In genomic region chr14:54488646-54489317, GRCh38 we compare ENCODE assay signal across 8 cellular contexts. TPM values are rescaled to one million over a fixed set of nuclear protein-coding genes. Genes with fewer than 3 reads are reported as not detected.
DNase-seq lines count a peak whose midpoint lies in the region; ATAC-seq and TF ChIP-seq lines count a peak whose summit lies in the region.

Gene GMFB (minus strand): TSS chr14:54488980. CDS start chr14:54488927, 53 bp downstream.

- CTCF ChIA-PET in RWPE1 (lab: Yijun Ruan, JAX): interaction anchor here (0.6 kb wide), 2 partner anchors 22 to 30 kb away, joined by 3 read pairs; no protein-coding TSS in a partner anchor

- ATAC-seq in activated T-helper 17 cell treated with anti-CD3 and anti-CD28 coated beads, Interleukin-2, amount 50 U/mL, for 72 hours (replicated peaks): peak; percentile 95
- peak; percentile 97 to 98 for ATAC-seq in natural killer cell treated with Interleukin-12 subunit alpha and Interleukin-12 subunit beta and Interleukin-15 and Interleukin-18, amount 100 ng/mL, for 72 hours
- ATAC-seq in stimulated activated naive CD8-positive, alpha-beta T cell treated with anti-CD3 and anti-CD28 coated beads, Interleukin-15, Interleukin-2, amounts not matched to agents 100 U/mL and 50 U/mL, for 24 hours: peak; percentile 97

- peaks cover 42% of the 10 kb centered on the region for H3K4me1 Mint-ChIP-seq in activated T-helper 17 cell treated with anti-CD3 and anti-CD28 coated beads, Interleukin-2, amount 50 U/mL, for 72 hours
- peaks cover 41 to 50% of the 10 kb centered on the region in 2 donors for H3K4me1 Mint-ChIP-seq in natural killer cell treated with Interleukin-12 subunit alpha and Interleukin-12 subunit beta and Interleukin-15 and Interleukin-18, amount 100 ng/mL, for 72 hours (ENCODE audit: low read depth in 2 of 2)

- peak; percentile 95 for DNase-seq in ELR (ENCODE audit: low read depth)
- peak; percentile 85 for DNase-seq in H4 (ENCODE audit: low spot score)
- peak; percentile 79 for DNase-seq in LNCaP clone FGC (ENCODE audit: low read depth)
- peak; percentile 89 for DNase-seq in RWPE1 (ENCODE audit: low spot score)
- DNase-seq in fibroblast of mammary gland (ENCODE audit: low read depth): peak; percentile 88
- DNase-seq in natural killer cell treated with Interleukin-12 subunit alpha and Interleukin-12 subunit beta and Interleukin-15 and Interleukin-18, amount 100 ng/mL, for 72 hours (ENCODE audit: low spot score): peak; percentile 94
- peak; percentile 90 for DNase-seq in stimulated activated naive CD8-positive, alpha-beta T cell treated with anti-CD3 and anti-CD28 coated beads, Interleukin-15, Interleukin-2, amounts not matched to agents 100 U/mL and 50 U/mL, for 24 hours

- no peaks in the 10 kb centered on the region for H3K9me3 Mint-ChIP-seq in activated T-helper 17 cell treated with anti-CD3 and anti-CD28 coated beads, Interleukin-2, amount 50 U/mL, for 72 hours
- no peaks in the 10 kb centered on the region for H3K9me3 Mint-ChIP-seq in natural killer cell treated with Interleukin-12 subunit alpha and Interleukin-12 subunit beta and Interleukin-15 and Interleukin-18, amount 100 ng/mL, for 72 hours

- peak within 1 kb of the TSS; percentile 89 for H3K4me3 Mint-ChIP-seq in activated T-helper 17 cell treated with anti-CD3 and anti-CD28 coated beads, Interleukin-2, amount 50 U/mL, for 72 hours
- peak within 1 kb of the TSS; percentile 94 for H3K4me3 Mint-ChIP-seq in natural killer cell treated with Interleukin-12 subunit alpha and Interleukin-12 subunit beta and Interleukin-15 and Interleukin-18, amount 100 ng/mL, for 72 hours

- H3K27ac Mint-ChIP-seq in activated T-helper 17 cell treated with anti-CD3 and anti-CD28 coated beads, Interleukin-2, amount 50 U/mL, for 72 hours: peak within 1 kb of the TSS; percentile 93
- peak within 1 kb of the TSS; percentile 90 to 94 for H3K27ac Mint-ChIP-seq in natural killer cell treated with Interleukin-12 subunit alpha and Interleukin-12 subunit beta and Interleukin-15 and Interleukin-18, amount 100 ng/mL, for 72 hours

- POLR2A ChIA-PET in RWPE1 (lab: Yijun Ruan, JAX; ENCODE audit: low non-redundant PET): interaction anchor here (1.0 kb wide), 1 partner anchor 21 kb away, joined by 3 read pairs; the partner anchor contains the start of gene CGRRF1

- H3K27ac ChIP-seq in RWPE1: peak within 1 kb of the TSS; percentile 99

- H3K27me3 Mint-ChIP-seq in activated T-helper 17 cell treated with anti-CD3 and anti-CD28 coated beads, Interleukin-2, amount 50 U/mL, for 72 hours: no peaks in the 10 kb centered on the region
- H3K27me3 Mint-ChIP-seq in natural killer cell treated with Interleukin-12 subunit alpha and Interleukin-12 subunit beta and Interleukin-15 and Interleukin-18, amount 100 ng/mL, for 72 hours: peaks cover 0 to 2% of the 10 kb centered on the region in 2 donors

- H3K4me3 ChIP-seq in LNCaP clone FGC (ENCODE audit: low read depth, low read length) (peak within 1 kb of the TSS; percentile 95), fibroblast of mammary gland (ENCODE audit: control insufficient read depth, low read depth, low read length) (peak within 1 kb of the TSS; percentile 94)

- peaks cover 21% of the 10 kb centered on the region for H3K36me3 Mint-ChIP-seq in activated T-helper 17 cell treated with anti-CD3 and anti-CD28 coated beads, Interleukin-2, amount 50 U/mL, for 72 hours (ENCODE audit: low read depth)
- peaks cover 4% of the 10 kb centered on the region for H3K36me3 Mint-ChIP-seq in natural killer cell treated with Interleukin-12 subunit alpha and Interleukin-12 subunit beta and Interleukin-15 and Interleukin-18, amount 100 ng/mL, for 72 hours

- peak; percentile 47 for TF ChIP-seq CTCF in LNCaP clone FGC (IDR thresholded peaks at IDR 0.05; ENCODE audit: control insufficient read depth, extremely low read depth, insufficient read depth)
- peak; percentile 38; the same call in 1 of the 2 replicates for TF ChIP-seq CTCF in RWPE1 (conservative IDR thresholded peaks at IDR 0.05; ENCODE audit: low read depth)
- TF ChIP-seq CTCF in fibroblast of mammary gland (conservative IDR thresholded peaks at IDR 0.05; ENCODE audit: control insufficient read depth, insufficient read depth, low read depth, low read length): peak; percentile 53

RNA-seq across cellular contexts. Expression of gene GMFB, which starts in this region (rescaled TPM):
- 61.7 and 74.0 TPM in 2 replicates for total RNA-seq in H4 (2014; rRNA removed; shearing (Covaris generic))
- 10 to 100 TPM; 22.8 to 34.8 TPM for total RNA-seq in activated T-helper 17 cell treated with anti-CD3 and anti-CD28 coated beads, Interleukin-2, amount 50 U/mL, for 72 hours
- total RNA-seq in natural killer cell treated with Interleukin-12 subunit alpha and Interleukin-12 subunit beta and Interleukin-15 and Interleukin-18, amount 100 ng/mL, for 72 hours: 10 to 100 TPM; 29.7 to 43.9 TPM

Comparison
In these comparisons a context has a peak if more than half of its experiments do, and no peak if none do; other contexts are left out.
1. Peak in every context shown above with its lines: DNase-seq, ATAC-seq, H3K4me3 ChIP-seq and H3K27ac ChIP-seq.